In the genomic region with DNA sequence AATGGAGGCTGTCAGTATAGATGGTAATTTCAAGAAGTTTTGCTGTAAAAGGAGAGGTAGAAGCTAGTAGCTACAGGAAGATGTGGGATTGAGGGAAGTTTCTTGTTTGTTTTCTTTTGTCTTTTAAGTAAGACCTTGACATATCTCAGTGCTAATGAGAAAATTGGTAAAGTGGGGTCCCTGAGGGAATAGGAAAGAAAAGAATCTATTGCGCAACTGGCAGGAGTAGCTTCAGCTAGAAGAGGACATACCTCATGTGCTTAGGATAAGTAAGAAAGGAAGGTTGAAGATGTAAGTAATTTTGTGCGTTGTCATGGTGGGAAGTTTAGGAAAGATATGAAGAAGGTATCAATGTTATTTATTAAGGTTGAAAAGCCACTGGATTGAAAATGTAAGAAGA, we compare ENCODE assay signal across 1 cellular context.
TF ChIP-seq lines count a peak whose summit lies in the region.

No MANE protein-coding gene starts in this region.

TF ChIP-seq in GM23338, 12 proteins besides CTCF, POLR2A, EP300 and RAD21:
- TF ChIP-seq, protein P1, sequence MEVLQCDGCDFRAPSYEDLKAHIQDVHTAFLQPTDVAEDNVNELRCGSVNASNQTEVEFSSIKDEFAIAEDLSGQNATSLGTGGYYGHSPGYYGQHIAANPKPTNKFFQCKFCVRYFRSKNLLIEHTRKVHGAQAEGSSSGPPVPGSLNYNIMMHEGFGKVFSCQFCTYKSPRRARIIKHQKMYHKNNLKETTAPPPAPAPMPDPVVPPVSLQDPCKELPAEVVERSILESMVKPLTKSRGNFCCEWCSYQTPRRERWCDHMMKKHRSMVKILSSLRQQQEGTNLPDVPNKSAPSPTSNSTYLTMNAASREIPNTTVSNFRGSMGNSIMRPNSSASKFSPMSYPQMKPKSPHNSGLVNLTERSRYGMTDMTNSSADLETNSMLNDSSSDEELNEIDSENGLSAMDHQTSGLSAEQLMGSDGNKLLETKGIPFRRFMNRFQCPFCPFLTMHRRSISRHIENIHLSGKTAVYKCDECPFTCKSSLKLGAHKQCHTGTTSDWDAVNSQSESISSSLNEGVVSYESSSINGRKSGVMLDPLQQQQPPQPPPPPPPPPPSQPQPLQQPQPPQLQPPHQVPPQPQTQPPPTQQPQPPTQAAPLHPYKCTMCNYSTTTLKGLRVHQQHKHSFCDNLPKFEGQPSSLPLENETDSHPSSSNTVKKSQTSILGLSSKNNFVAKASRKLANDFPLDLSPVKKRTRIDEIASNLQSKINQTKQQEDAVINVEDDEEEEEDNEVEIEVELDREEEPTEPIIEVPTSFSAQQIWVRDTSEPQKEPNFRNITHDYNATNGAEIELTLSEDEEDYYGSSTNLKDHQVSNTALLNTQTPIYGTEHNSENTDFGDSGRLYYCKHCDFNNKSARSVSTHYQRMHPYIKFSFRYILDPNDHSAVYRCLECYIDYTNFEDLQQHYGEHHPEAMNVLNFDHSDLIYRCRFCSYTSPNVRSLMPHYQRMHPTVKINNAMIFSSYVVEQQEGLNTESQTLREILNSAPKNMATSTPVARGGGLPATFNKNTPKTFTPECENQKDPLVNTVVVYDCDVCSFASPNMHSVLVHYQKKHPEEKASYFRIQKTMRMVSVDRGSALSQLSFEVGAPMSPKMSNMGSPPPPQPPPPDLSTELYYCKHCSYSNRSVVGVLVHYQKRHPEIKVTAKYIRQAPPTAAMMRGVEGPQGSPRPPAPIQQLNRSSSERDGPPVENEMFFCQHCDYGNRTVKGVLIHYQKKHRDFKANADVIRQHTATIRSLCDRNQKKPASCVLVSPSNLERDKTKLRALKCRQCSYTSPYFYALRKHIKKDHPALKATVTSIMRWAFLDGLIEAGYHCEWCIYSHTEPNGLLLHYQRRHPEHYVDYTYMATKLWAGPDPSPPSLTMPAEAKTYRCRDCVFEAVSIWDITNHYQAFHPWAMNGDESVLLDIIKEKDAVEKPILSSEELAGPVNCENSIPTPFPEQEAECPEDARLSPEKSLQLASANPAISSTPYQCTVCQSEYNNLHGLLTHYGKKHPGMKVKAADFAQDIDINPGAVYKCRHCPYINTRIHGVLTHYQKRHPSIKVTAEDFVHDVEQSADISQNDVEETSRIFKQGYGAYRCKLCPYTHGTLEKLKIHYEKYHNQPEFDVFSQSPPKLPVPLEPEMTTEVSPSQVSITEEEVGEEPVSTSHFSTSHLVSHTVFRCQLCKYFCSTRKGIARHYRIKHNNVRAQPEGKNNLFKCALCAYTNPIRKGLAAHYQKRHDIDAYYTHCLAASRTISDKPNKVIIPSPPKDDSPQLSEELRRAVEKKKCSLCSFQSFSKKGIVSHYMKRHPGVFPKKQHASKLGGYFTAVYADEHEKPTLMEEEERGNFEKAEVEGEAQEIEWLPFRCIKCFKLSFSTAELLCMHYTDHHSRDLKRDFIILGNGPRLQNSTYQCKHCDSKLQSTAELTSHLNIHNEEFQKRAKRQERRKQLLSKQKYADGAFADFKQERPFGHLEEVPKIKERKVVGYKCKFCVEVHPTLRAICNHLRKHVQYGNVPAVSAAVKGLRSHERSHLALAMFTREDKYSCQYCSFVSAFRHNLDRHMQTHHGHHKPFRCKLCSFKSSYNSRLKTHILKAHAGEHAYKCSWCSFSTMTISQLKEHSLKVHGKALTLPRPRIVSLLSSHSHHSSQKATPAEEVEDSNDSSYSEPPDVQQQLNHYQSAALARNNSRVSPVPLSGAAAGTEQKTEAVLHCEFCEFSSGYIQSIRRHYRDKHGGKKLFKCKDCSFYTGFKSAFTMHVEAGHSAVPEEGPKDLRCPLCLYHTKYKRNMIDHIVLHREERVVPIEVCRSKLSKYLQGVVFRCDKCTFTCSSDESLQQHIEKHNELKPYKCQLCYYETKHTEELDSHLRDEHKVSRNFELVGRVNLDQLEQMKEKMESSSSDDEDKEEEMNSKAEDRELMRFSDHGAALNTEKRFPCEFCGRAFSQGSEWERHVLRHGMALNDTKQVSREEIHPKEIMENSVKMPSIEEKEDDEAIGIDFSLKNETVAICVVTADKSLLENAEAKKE (CRISPR knock-in tag; IDR thresholded peaks at IDR 0.05): no peak
- TF ChIP-seq POLR2AphosphoS5 (IDR thresholded peaks at IDR 0.05; ENCODE audit: low read depth) (no peak), ZNF331 (CRISPR knock-in tag; IDR thresholded peaks at IDR 0.05; ENCODE audit: low read depth) (no peak), ETS1 (IDR thresholded peaks at IDR 0.05) (no peak), STAT1 (IDR thresholded peaks at IDR 0.05; ENCODE audit: unreplicated experiment) (no peak), JUNB (IDR thresholded peaks at IDR 0.05; ENCODE audit: unreplicated experiment) (no peak), CREB1 (CRISPR knock-in tag; IDR thresholded peaks at IDR 0.05; ENCODE audit: low read depth) (no peak), EZH2phosphoT487 (IDR thresholded peaks at IDR 0.05; ENCODE audit: unreplicated experiment) (no peak)
